In genomic region chr10:79070091-79070610, GRCh38 we compare ENCODE assay signal across 8 cellular contexts. TPM values are rescaled to one million over a fixed set of nuclear protein-coding genes. Genes with fewer than 3 reads are reported as not detected.
DNase-seq lines count a peak whose midpoint lies in the region; ATAC-seq lines count a peak whose summit lies in the region.

No MANE protein-coding gene starts in this region.

- H3K27ac Mint-ChIP-seq in activated CD8-positive, alpha-beta T cell treated with anti-CD3 and anti-CD28 coated beads, Interleukin-2, amount 10 ng/mL, durations not matched to agents 7 days and 5 days, result peak overlapping the region; percentile 80

- peak; percentile 33 for DNase-seq in NCI-H748 (lab: John Stamatoyannopoulos, UW; ENCODE audit: unreplicated experiment)
- DNase-seq in NCI-H748 treated with DMSO at 0.1 percent for 48 hours (lab: John Stamatoyannopoulos, UW), result no peak
- DNase-seq in activated CD8-positive, alpha-beta T cell treated with anti-CD3 and anti-CD28 coated beads, Interleukin-2, amount 10 ng/mL, durations not matched to agents 7 days and 5 days, result no peak
- peak; percentile 43 for DNase-seq in glomerular visceral epithelial cell (ENCODE audit: extremely low spot score)
- DNase-seq in nucleus accumbens (lab: John Stamatoyannopoulos, UW), result peak in 30 of 56 donors; percentile 34 to 76 (median 58)
- DNase-seq in stimulated activated CD8-positive, alpha-beta memory T cell treated with anti-CD3 and anti-CD28 coated beads, Interleukin-4, amount 100 ng/mL, for 48 hours, result no peak
- DNase-seq in stimulated activated CD4-positive, alpha-beta T cell treated with anti-CD3 and anti-CD28 coated beads, Interleukin-4, amount 100 ng/mL, for 1 hour, result no peak

- no peak for ATAC-seq in activated CD8-positive, alpha-beta T cell treated with anti-CD3 and anti-CD28 coated beads, Interleukin-2, amount 10 ng/mL, durations not matched to agents 7 days and 5 days
- no peak for ATAC-seq in GM21515 (IDR thresholded peaks at IDR 0.05; ENCODE audit: unreplicated experiment)

- H3K9me3 Mint-ChIP-seq in activated CD8-positive, alpha-beta T cell treated with anti-CD3 and anti-CD28 coated beads, Interleukin-2, amount 10 ng/mL, durations not matched to agents 7 days and 5 days (ENCODE audit: insufficient read depth), result no peaks in the 10 kb centered on the region

- H3K4me3 Mint-ChIP-seq in activated CD8-positive, alpha-beta T cell treated with anti-CD3 and anti-CD28 coated beads, Interleukin-2, amount 10 ng/mL, durations not matched to agents 7 days and 5 days, result peak overlapping the region; percentile 92

- POLR2A ChIA-PET in activated CD8-positive, alpha-beta T cell treated with anti-CD3 and anti-CD28 coated beads, Interleukin-2, amount 10 ng/mL, durations not matched to agents 7 days and 5 days (lab: Charles Lee), result no interaction called here

- no peaks in the 10 kb centered on the region for H3K36me3 Mint-ChIP-seq in activated CD8-positive, alpha-beta T cell treated with anti-CD3 and anti-CD28 coated beads, Interleukin-2, amount 10 ng/mL, durations not matched to agents 7 days and 5 days (ENCODE audit: low read depth)

- CTCF ChIA-PET in activated CD8-positive, alpha-beta T cell treated with anti-CD3 and anti-CD28 coated beads, Interleukin-2, amount 10 ng/mL, durations not matched to agents 7 days and 5 days (lab: Charles Lee), result interaction anchor here (1.2 to 1.5 kb wide), 3 partner anchors 10 to 134 kb away, joined by 3 to 7 read pairs (median 5); no protein-coding TSS in a partner anchor

- peaks cover 14% of the 10 kb centered on the region for H3K27me3 Mint-ChIP-seq in activated CD8-positive, alpha-beta T cell treated with anti-CD3 and anti-CD28 coated beads, Interleukin-2, amount 10 ng/mL, durations not matched to agents 7 days and 5 days (ENCODE audit: low read depth)

- H3K4me1 Mint-ChIP-seq in activated CD8-positive, alpha-beta T cell treated with anti-CD3 and anti-CD28 coated beads, Interleukin-2, amount 10 ng/mL, durations not matched to agents 7 days and 5 days (ENCODE audit: low read depth), result peaks cover 30% of the 10 kb centered on the region

RNA-seq across cellular contexts. Expression of gene ZMIZ1, which starts 1.4 kb away (rescaled TPM):
- total RNA-seq in activated CD8-positive, alpha-beta T cell treated with anti-CD3 and anti-CD28 coated beads, Interleukin-2, amount 10 ng/mL, durations not matched to agents 7 days and 5 days, result 10 to 100 TPM; 39.9 to 40.6 TPM

Comparison
In these comparisons a context has a peak if more than half of its experiments do, and no peak if none do; other contexts are left out.
1. DNase-seq: peak in NCI-H748 (single experiment), glomerular visceral epithelial cell (single experiment) and nucleus accumbens (30 of 56); none in NCI-H748 treated with DMSO at 0.1 percent for 48 hours (single experiment), activated CD8-positive, alpha-beta T cell treated with anti-CD3 and anti-CD28 coated beads, Interleukin-2, amount 10 ng/mL, durations not matched to agents 7 days and 5 days (single experiment), stimulated activated CD8-positive, alpha-beta memory T cell treated with anti-CD3 and anti-CD28 coated beads, Interleukin-4, amount 100 ng/mL, for 48 hours (single experiment) and stimulated activated CD4-positive, alpha-beta T cell treated with anti-CD3 and anti-CD28 coated beads, Interleukin-4, amount 100 ng/mL, for 1 hour (single experiment).